Comparison of ENCODE assay signal across 9 cellular contexts in the genomic region with DNA sequence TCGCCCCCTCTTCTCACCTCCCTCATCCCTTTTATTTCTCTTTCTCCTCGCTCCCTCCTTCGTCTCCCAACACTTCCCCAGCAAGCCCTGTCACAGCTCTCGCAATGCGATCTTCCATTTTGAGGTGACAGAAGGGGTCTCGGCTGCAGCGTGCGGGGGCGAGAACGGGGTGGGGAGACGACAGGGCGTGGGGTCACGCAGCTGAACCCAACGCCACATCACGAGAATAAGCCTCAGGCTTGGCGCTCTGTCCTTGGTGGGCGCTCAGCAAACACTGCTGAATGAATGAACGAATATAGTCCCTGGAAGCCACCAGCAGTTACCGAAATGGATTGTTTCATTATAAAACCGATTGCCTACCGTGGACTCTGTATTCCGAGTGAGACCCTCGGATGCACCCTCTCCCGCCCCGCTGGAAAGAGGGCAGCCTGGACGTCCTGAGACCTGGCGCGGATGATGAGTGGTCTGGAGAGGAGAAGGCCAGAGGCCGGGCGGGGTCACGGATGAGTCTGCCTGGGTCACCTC. TPM values are rescaled to one million over a fixed set of nuclear protein-coding genes. Genes with fewer than 3 reads are reported as not detected.
DNase-seq lines count a peak whose midpoint lies in the region; ATAC-seq and TF ChIP-seq lines count a peak whose summit lies in the region.
"Had no signal": no experiment of that assay in that cellular context is flagged by ENCODE, and none has a peak within 500 bp of the region (broad histone marks: within the 10 kb centered on the region; RNA-seq: fewer than 3 reads in every experiment).

No MANE protein-coding gene starts in this region.

- H3K4me2 ChIP-seq in mesendoderm (ENCODE audit: low read length): peak overlapping the region; percentile 93

- H3K79me1 ChIP-seq in mesendoderm (ENCODE audit: low read length): no peaks in the 10 kb centered on the region

- intact Hi-C loops in cardiac septum (cut with DNase I): no loop called here

- H2BK15ac ChIP-seq in mesendoderm (replicated peaks; ENCODE audit: low read depth): no peak overlapping the region

- no peak overlapping the region for H3K4ac ChIP-seq in mesendoderm (ENCODE audit: low read depth, low read length)

- in situ Hi-C loops in astrocyte of the cerebellum (cut with HindIII; ENCODE audit: low sequenced_read_pairs): no loop called here

- DNase-seq in right atrium auricular region (ENCODE audit: low spot score) (no peak), cardiac septum (ENCODE audit: low spot score) (no peak), astrocyte of the cerebellum (ENCODE audit: low read depth) (no peak), mesendoderm (peak; percentile 54), upper lobe of left lung (no peak), nucleus accumbens (lab: John Stamatoyannopoulos, UW) (no peak), AG08395 (ENCODE audit: low spot score) (no peak)
- DNase-seq: NCI-H2029 treated with DMSO at 0.1 percent for 48 hours had no signal

- no peak overlapping the region for H2BK5ac ChIP-seq in mesendoderm (ENCODE audit: low read length)

- no peaks in the 10 kb centered on the region for H3K36me3 ChIP-seq in right atrium auricular region
- H3K36me3 ChIP-seq in mesendoderm (ENCODE audit: control insufficient read depth, insufficient read depth, low read length): no peaks in the 10 kb centered on the region
- no peaks in the 10 kb centered on the region for H3K36me3 ChIP-seq in upper lobe of left lung

- no peak overlapping the region for H3K18ac ChIP-seq in mesendoderm (ENCODE audit: low read length)

- no peak overlapping the region for H4K8ac ChIP-seq in mesendoderm (ENCODE audit: low read depth, low read length)

- no peak for TF ChIP-seq CTCF in right atrium auricular region (IDR thresholded peaks at IDR 0.05)
- TF ChIP-seq CTCF in astrocyte of the cerebellum (IDR thresholded peaks at IDR 0.05; ENCODE audit: low read depth, low read length, missing control alignments): no peak
- TF ChIP-seq CTCF in upper lobe of left lung (IDR thresholded peaks at IDR 0.05): no peak

- no peak overlapping the region for H3K23ac ChIP-seq in mesendoderm (ENCODE audit: low read length)

- H2BK120ac ChIP-seq in mesendoderm (ENCODE audit: low read depth, low read length): no peak overlapping the region

- H3K27ac ChIP-seq in right atrium auricular region (peak overlapping the region; percentile 29 to 58), mesendoderm (ENCODE audit: low read depth, low read length) (no peak overlapping the region), upper lobe of left lung (peak overlapping the region in 3 of 4 donors; percentile 65 to 81 (median 76))

- ATAC-seq in upper lobe of left lung (ENCODE audit: low FRiP score in 2 of 2) (no peak), GM21360 (IDR thresholded peaks at IDR 0.05; ENCODE audit: unreplicated experiment) (no peak)

- no peak overlapping the region for H4K5ac ChIP-seq in mesendoderm (ENCODE audit: low read length)

- H3K4me1 ChIP-seq in right atrium auricular region (peaks cover 0 to 61% of the 10 kb centered on the region in 2 donors), mesendoderm (ENCODE audit: control insufficient read depth, low read depth, low read length) (peaks cover 6% of the 10 kb centered on the region), upper lobe of left lung (peaks cover 37 to 71% (median 61%) of the 10 kb centered on the region in 4 donors)

- no peak for TF ChIP-seq EP300 in upper lobe of left lung (IDR thresholded peaks at IDR 0.05)

- no peaks in the 10 kb centered on the region for H3K9me3 ChIP-seq in right atrium auricular region
- peaks cover 0 to 10% (median 7%) of the 10 kb centered on the region in 4 donors for H3K9me3 ChIP-seq in upper lobe of left lung

- WGBS in mesendoderm (ENCODE audit: extremely low coverage, insufficient coverage, low lambda C conversion rate): no CpG with 5 or more reads among the region's 31 CpGs
- 20 to 41% methylated on average over 16 to 31 of the region's 31 CpGs for WGBS in upper lobe of left lung, 2 donors

- peak overlapping the region; percentile 15 for H3K9ac ChIP-seq in mesendoderm (ENCODE audit: low read length)

- H3K79me2 ChIP-seq in mesendoderm (ENCODE audit: control insufficient read depth, insufficient read depth, low read length): no peaks in the 10 kb centered on the region

- no peak overlapping the region for H2AK5ac ChIP-seq in mesendoderm (ENCODE audit: low read length)

- peak overlapping the region; percentile 73 for H3K56ac ChIP-seq in mesendoderm (ENCODE audit: low read length)

- H3K27me3 ChIP-seq in right atrium auricular region: peaks cover 76 to 81% of the 10 kb centered on the region in 2 donors
- H3K27me3 ChIP-seq in mesendoderm (ENCODE audit: insufficient read depth, low read length, poor library complexity): peaks cover 75% of the 10 kb centered on the region
- peaks cover 0 to 92% (median 65%) of the 10 kb centered on the region in 4 donors for H3K27me3 ChIP-seq in upper lobe of left lung

- H3K4me3 ChIP-seq in right atrium auricular region (peak overlapping the region; percentile 31 to 51), astrocyte of the cerebellum (ENCODE audit: low read depth, low read length) (peak overlapping the region; percentile 8), mesendoderm (ENCODE audit: low read length) (peak overlapping the region; percentile 16), upper lobe of left lung (peak overlapping the region; percentile 36 to 54 (median 48))

- TF ChIP-seq POLR2A in upper lobe of left lung (IDR thresholded peaks at IDR 0.05): no peak

RNA-seq across cellular contexts. Expression of gene NRN1, which starts 3.9 kb away (rescaled TPM):
- 1 to 10 TPM; 6.6 to 7.5 TPM for total RNA-seq in right atrium auricular region
- 10.4 TPM for total RNA-seq in cardiac septum
- 0.25 TPM for polyA plus RNA-seq in mesendoderm (2013, experiment 1 of 2)
- 0.25 TPM for polyA plus RNA-seq in mesendoderm (2013, experiment 2 of 2)
- total RNA-seq in upper lobe of left lung: 10 to 100 TPM in 1 of 6 donors, 1 to 10 TPM in 5; 3.8 to 25.6 (median 5.7) TPM
